12 cellular contexts compared by ENCODE assay signal in genomic region chr3:12968541-12968940, GRCh38.
DNase-seq lines count a peak whose midpoint lies in the region; ATAC-seq lines count a peak whose summit lies in the region.
"Had no signal": no experiment of that assay in that cellular context is flagged by ENCODE, and none has a peak within 500 bp of the region (broad histone marks: within the 10 kb centered on the region; RNA-seq: fewer than 3 reads in every experiment).

No MANE protein-coding gene starts in this region.

- H3K9me3 Mint-ChIP-seq in activated T-cell treated with anti-CD3 and anti-CD28 coated beads, Interleukin-2, amount 50 U/mL, for 72 hours, result no peaks in the 10 kb centered on the region
- H3K9me3 Mint-ChIP-seq in activated CD8-positive, alpha-beta T cell treated with anti-CD3 and anti-CD28 coated beads, Interleukin-2, amount 10 ng/mL, durations not matched to agents 7 days and 5 days (ENCODE audit: insufficient read depth), result no peaks in the 10 kb centered on the region

- no peaks in the 10 kb centered on the region for H3K36me3 Mint-ChIP-seq in activated T-cell treated with anti-CD3 and anti-CD28 coated beads, Interleukin-2, amount 50 U/mL, for 72 hours (ENCODE audit: insufficient read depth in 2 of 2)
- peaks cover 23% of the 10 kb centered on the region for H3K36me3 Mint-ChIP-seq in activated CD8-positive, alpha-beta T cell treated with anti-CD3 and anti-CD28 coated beads, Interleukin-2, amount 10 ng/mL, durations not matched to agents 7 days and 5 days (ENCODE audit: low read depth)

- no peaks in the 10 kb centered on the region for H3K27me3 Mint-ChIP-seq in activated T-cell treated with anti-CD3 and anti-CD28 coated beads, Interleukin-2, amount 50 U/mL, for 72 hours (ENCODE audit: low read depth)
- H3K27me3 Mint-ChIP-seq in activated CD8-positive, alpha-beta T cell treated with anti-CD3 and anti-CD28 coated beads, Interleukin-2, amount 10 ng/mL, durations not matched to agents 7 days and 5 days (ENCODE audit: low read depth), result peaks cover 4% of the 10 kb centered on the region

- H3K9me3 ChIP-seq in iPS-20b (ENCODE audit: insufficient read depth, low read depth, low read length), result no peaks in the 10 kb centered on the region

- no peak overlapping the region for H3K27ac ChIP-seq in iPS-20b (ENCODE audit: low read length)
- peak overlapping the region; percentile 17 for H3K27ac ChIP-seq in substantia nigra (ENCODE audit: low read depth, low read length, poor library complexity, severe bottlenecking)

- H3K4me3 Mint-ChIP-seq in activated T-cell treated with anti-CD3 and anti-CD28 coated beads, Interleukin-2, amount 50 U/mL, for 72 hours, result peak overlapping the region; percentile 74 to 77
- H3K4me3 Mint-ChIP-seq in activated CD8-positive, alpha-beta T cell treated with anti-CD3 and anti-CD28 coated beads, Interleukin-2, amount 10 ng/mL, durations not matched to agents 7 days and 5 days, result peak overlapping the region; percentile 17

- H3K4me1 Mint-ChIP-seq in activated T-cell treated with anti-CD3 and anti-CD28 coated beads, Interleukin-2, amount 50 U/mL, for 72 hours (ENCODE audit: low read depth), result peaks cover 52% of the 10 kb centered on the region
- H3K4me1 Mint-ChIP-seq in activated CD8-positive, alpha-beta T cell treated with anti-CD3 and anti-CD28 coated beads, Interleukin-2, amount 10 ng/mL, durations not matched to agents 7 days and 5 days (ENCODE audit: low read depth), result peaks cover 43% of the 10 kb centered on the region

- H3K36me3 ChIP-seq in iPS-20b (ENCODE audit: insufficient read depth, low read depth, low read length), result no peaks in the 10 kb centered on the region

- H3K4me3 ChIP-seq in iPS-20b (ENCODE audit: low read length), result peak overlapping the region; percentile 66; the same call in 1 of the 2 replicates

- peaks cover 5% of the 10 kb centered on the region; the same call in 1 of the 2 replicates for H3K4me1 ChIP-seq in iPS-20b (ENCODE audit: insufficient read depth, low read length)

- ATAC-seq in activated T-cell treated with anti-CD3 and anti-CD28 coated beads, Interleukin-2, amount 50 U/mL, for 72 hours (replicated peaks in 1 of 2), result no peak
- no peak for ATAC-seq in activated CD8-positive, alpha-beta T cell treated with anti-CD3 and anti-CD28 coated beads, Interleukin-2, amount 10 ng/mL, durations not matched to agents 7 days and 5 days
- no peak for ATAC-seq in GM18517 (IDR thresholded peaks at IDR 0.05; ENCODE audit: unreplicated experiment)

- CTCF ChIA-PET in activated CD8-positive, alpha-beta T cell treated with anti-CD3 and anti-CD28 coated beads, Interleukin-2, amount 10 ng/mL, durations not matched to agents 7 days and 5 days (lab: Charles Lee), result no interaction called here

- POLR2A ChIA-PET in activated CD8-positive, alpha-beta T cell treated with anti-CD3 and anti-CD28 coated beads, Interleukin-2, amount 10 ng/mL, durations not matched to agents 7 days and 5 days (lab: Charles Lee), result no interaction called here

- peaks cover 28% of the 10 kb centered on the region for H3K27me3 ChIP-seq in iPS-20b (ENCODE audit: insufficient read depth, low read length)

- no peak for DNase-seq in activated T-cell treated with anti-CD3 and anti-CD28 coated beads, Interleukin-2, amount 50 U/mL, for 72 hours
- no peak for DNase-seq in activated T-cell treated with anti-CD3 and anti-CD28 coated beads, Interleukin-2, amount 50 U/mL, for 48 hours
- no peak for DNase-seq in activated CD8-positive, alpha-beta T cell treated with anti-CD3 and anti-CD28 coated beads, Interleukin-2, amount 10 ng/mL, durations not matched to agents 7 days and 5 days
- DNase-seq in substantia nigra (lab: John Stamatoyannopoulos, UW) (no peak), CD1c-positive myeloid dendritic cell (ENCODE audit: extremely low spot score) (no peak)
- no peak for DNase-seq in activated CD4-positive, alpha-beta T cell treated with anti-CD3 and anti-CD28 coated beads, Interleukin-2, amount 50 U/mL, for 1 hour
- DNase-seq: activated naive CD4-positive, alpha-beta T cell treated with Interleukin-2 at 50 U/mL for 16 hours; foreskin fibroblast; NCI-H1105; stimulated activated CD4-positive, alpha-beta T cell treated with anti-CD3 and anti-CD28 coated beads, Interleukin-4, amount 100 ng/mL, for 4 hours had no signal

- no peak overlapping the region for H3K27ac Mint-ChIP-seq in activated T-cell treated with anti-CD3 and anti-CD28 coated beads, Interleukin-2, amount 50 U/mL, for 72 hours
- no peak overlapping the region for H3K27ac Mint-ChIP-seq in activated CD8-positive, alpha-beta T cell treated with anti-CD3 and anti-CD28 coated beads, Interleukin-2, amount 10 ng/mL, durations not matched to agents 7 days and 5 days

- H3K9ac ChIP-seq in iPS-20b (ENCODE audit: low read depth, low read length), result no peak overlapping the region
